Comparison of ENCODE assay signal across 9 cellular contexts in genomic region chr10:78520737-78521430, GRCh38.
DNase-seq lines count a peak whose midpoint lies in the region; ATAC-seq, FAIRE-seq and TF ChIP-seq lines count a peak whose summit lies in the region.
"Had no signal": no experiment of that assay in that cellular context is flagged by ENCODE, and none has a peak within 500 bp of the region (broad histone marks: within the 10 kb centered on the region; RNA-seq: fewer than 3 reads in every experiment).

No MANE protein-coding gene starts in this region.

- H3K9me3 Mint-ChIP-seq in HFFc6, result no peaks in the 10 kb centered on the region
- H3K9me3 Mint-ChIP-seq: naive thymus-derived CD8-positive, alpha-beta T cell had no signal

- no peak for ATAC-seq in HG03039 (IDR thresholded peaks at IDR 0.05; ENCODE audit: unreplicated experiment)

- TF ChIP-seq CTCF in HFFc6 (IDR thresholded peaks at IDR 0.05) (peak; percentile 72), WERI-Rb-1 (IDR thresholded peaks at IDR 0.05; ENCODE audit: low read depth, low read length) (peak; percentile 52), kidney (IDR thresholded peaks at IDR 0.05; ENCODE audit: borderline replicate concordance, extremely low read depth, insufficient read depth) (peak; percentile 20)

- H3K27me3 Mint-ChIP-seq in HFFc6 (ENCODE audit: insufficient read depth), result peaks cover 27% of the 10 kb centered on the region

- no peak overlapping the region for H3K27ac Mint-ChIP-seq in HFFc6

- no peaks in the 10 kb centered on the region for H3K9me3 ChIP-seq in WERI-Rb-1 (ENCODE audit: severe bottlenecking)
- no peaks in the 10 kb centered on the region for H3K9me3 ChIP-seq in kidney (ENCODE audit: control insufficient read depth in 1 of 2, low read length in 2 of 2)

- H3K36me3 ChIP-seq in WERI-Rb-1 (no peaks in the 10 kb centered on the region), kidney (ENCODE audit: control insufficient read depth in 1 of 2, insufficient read depth in 2 of 2, low read length in 2 of 2) (no peaks in the 10 kb centered on the region)

- peaks cover 14% of the 10 kb centered on the region for H3K4me1 Mint-ChIP-seq in HFFc6 (ENCODE audit: low read depth)

- H3K4me3 Mint-ChIP-seq in HFFc6, result no peak overlapping the region
- H3K4me3 Mint-ChIP-seq: naive thymus-derived CD8-positive, alpha-beta T cell had no signal

- DNase-seq in Caki2 (ENCODE audit: low read depth) (peak; percentile 64), HFFc6 (peak; percentile 58), WERI-Rb-1 (peak; percentile 49), kidney (no peak), NCI-H1417 treated with DMSO at 0.1 percent for 48 hours (lab: John Stamatoyannopoulos, UW) (no peak), hippocampal formation (lab: John Stamatoyannopoulos, UW) (no peak), COR-L47 (lab: John Stamatoyannopoulos, UW) (no peak)

- H3K4me1 ChIP-seq in kidney (ENCODE audit: control insufficient read depth in 1 of 2, insufficient read depth in 1 of 2, low read depth in 1 of 2, low read length in 2 of 2), result no peaks in the 10 kb centered on the region

- intact Hi-C loops in kidney (cut with DNase I), result no loop called here

- H3K4me3 ChIP-seq in WERI-Rb-1 (ENCODE audit: low read depth, low read length) (no peak overlapping the region), kidney (ENCODE audit: low read length in 2 of 2) (no peak overlapping the region)

- H3K27me3 ChIP-seq in WERI-Rb-1 (ENCODE audit: insufficient read depth, low read depth, severe bottlenecking), result no peaks in the 10 kb centered on the region

- H3K9ac ChIP-seq in kidney (ENCODE audit: low read length in 2 of 2), result no peak overlapping the region

- H3K27ac ChIP-seq in WERI-Rb-1 (no peak overlapping the region), kidney (ENCODE audit: low read depth in 2 of 2, low read length in 2 of 2) (no peak overlapping the region)

- no peak for FAIRE-seq in kidney (lab: Jason Lieb, UNC)

- H3K36me3 Mint-ChIP-seq in HFFc6 (ENCODE audit: low read depth), result no peaks in the 10 kb centered on the region
- H3K36me3 Mint-ChIP-seq: naive thymus-derived CD8-positive, alpha-beta T cell had no signal

- in situ Hi-C loops in Caki2 (cut with HindIII; ENCODE audit: low pct_unique_long_range_greater_than_20kb, low sequenced_read_pairs), result no loop called here

Comparison
In these comparisons a context has a peak if more than half of its experiments do, and no peak if none do; other contexts are left out.
1. DNase-seq: peak in Caki2 (single experiment), HFFc6 (single experiment) and WERI-Rb-1 (single experiment); none in kidney (single experiment), NCI-H1417 treated with DMSO at 0.1 percent for 48 hours (single experiment), hippocampal formation (0 of 2) and COR-L47 (single experiment).
2. CTCF ChIP-seq: peak in every context shown above with its lines; median percentile 72 in HFFc6; 52 in WERI-Rb-1; 20 in kidney.